21 cellular contexts compared by ENCODE assay signal in genomic region chr12:110554184-110554583, GRCh38.
"Had no signal": no experiment of that assay in that cellular context is flagged by ENCODE, and none has a peak within 500 bp of the region (broad histone marks: within the 10 kb centered on the region; RNA-seq: fewer than 3 reads in every experiment).

No MANE protein-coding gene starts in this region.

- H3K4me3 ChIP-seq: PC-9 had no signal

- H3K4me2 ChIP-seq: PC-9 had no signal

- H3K9me3 Mint-ChIP-seq: central memory CD8-positive, alpha-beta T cell had no signal

- DNase-seq: activated CD4-positive, alpha-beta T cell treated with anti-CD3 and anti-CD28 coated beads for 4 hours; activated CD8-positive, alpha-beta memory T cell treated with anti-CD3 and anti-CD28 coated beads, Interleukin-2, amount 10 ng/mL, durations not matched to agents 7 days and 5 days; activated gamma-delta T cell treated with Interleukin-2 at 50 U/mL for 16 hours; activated naive CD4-positive, alpha-beta T cell treated with anti-CD3 and anti-CD28 coated beads, Interleukin-2, amount 50 U/mL, for 16 hours; activated naive CD8-positive, alpha-beta T cell treated with anti-CD3 and anti-CD28 coated beads, Interleukin-2, amount 10 ng/mL, durations not matched to agents 7 days and 5 days; activated T-cell treated with anti-CD3 and anti-CD28 coated beads, Interleukin-2, amount 50 U/mL, for 4 hours; aorta; MM.1S; NCI-H1105; NCI-H1436; NCI-H187; NCI-H2081; NCI-H446; NCI-H524; PC-9; T-helper 1 cell had no signal

- H3K4me3 Mint-ChIP-seq: activated CD8-positive, alpha-beta memory T cell treated with anti-CD3 and anti-CD28 coated beads, Interleukin-2, amount 10 ng/mL, durations not matched to agents 7 days and 5 days; activated naive CD8-positive, alpha-beta T cell treated with anti-CD3 and anti-CD28 coated beads, Interleukin-2, amount 10 ng/mL, durations not matched to agents 7 days and 5 days; activated T-cell treated with anti-CD3 and anti-CD28 coated beads, Interleukin-2, amount 50 U/mL, for 4 hours; activated T-helper 17 cell treated with anti-CD3 and anti-CD28 coated beads, Interleukin-2, amount 50 U/mL, for 72 hours; central memory CD8-positive, alpha-beta T cell had no signal

- H3K27ac ChIP-seq: PC-9, VCaP had no signal

- H3K27ac Mint-ChIP-seq: activated CD8-positive, alpha-beta memory T cell treated with anti-CD3 and anti-CD28 coated beads, Interleukin-2, amount 10 ng/mL, durations not matched to agents 7 days and 5 days; activated naive CD8-positive, alpha-beta T cell treated with anti-CD3 and anti-CD28 coated beads, Interleukin-2, amount 10 ng/mL, durations not matched to agents 7 days and 5 days had no signal

- ATAC-seq: activated CD4-positive, CD25-positive, alpha-beta regulatory T cell treated with anti-CD3 and anti-CD28 coated beads, Interleukin-2, amount 50 U/mL, for 24 hours; activated CD8-positive, alpha-beta memory T cell treated with anti-CD3 and anti-CD28 coated beads, Interleukin-2, amount 10 ng/mL, durations not matched to agents 7 days and 5 days; activated T-cell treated with anti-CD3 and anti-CD28 coated beads, Interleukin-2, amount 50 U/mL, for 4 hours; activated T-helper 17 cell treated with anti-CD3 and anti-CD28 coated beads, Interleukin-2, amount 50 U/mL, for 72 hours; Right ventricle myocardium inferior had no signal

- H2AFZ ChIP-seq: PC-9 had no signal

- H3K27me3 Mint-ChIP-seq: activated CD8-positive, alpha-beta memory T cell treated with anti-CD3 and anti-CD28 coated beads, Interleukin-2, amount 10 ng/mL, durations not matched to agents 7 days and 5 days; activated naive CD8-positive, alpha-beta T cell treated with anti-CD3 and anti-CD28 coated beads, Interleukin-2, amount 10 ng/mL, durations not matched to agents 7 days and 5 days; activated T-helper 17 cell treated with anti-CD3 and anti-CD28 coated beads, Interleukin-2, amount 50 U/mL, for 72 hours; central memory CD8-positive, alpha-beta T cell had no signal
